Comparison of ENCODE assay signal across 18 cellular contexts in the genomic region with DNA sequence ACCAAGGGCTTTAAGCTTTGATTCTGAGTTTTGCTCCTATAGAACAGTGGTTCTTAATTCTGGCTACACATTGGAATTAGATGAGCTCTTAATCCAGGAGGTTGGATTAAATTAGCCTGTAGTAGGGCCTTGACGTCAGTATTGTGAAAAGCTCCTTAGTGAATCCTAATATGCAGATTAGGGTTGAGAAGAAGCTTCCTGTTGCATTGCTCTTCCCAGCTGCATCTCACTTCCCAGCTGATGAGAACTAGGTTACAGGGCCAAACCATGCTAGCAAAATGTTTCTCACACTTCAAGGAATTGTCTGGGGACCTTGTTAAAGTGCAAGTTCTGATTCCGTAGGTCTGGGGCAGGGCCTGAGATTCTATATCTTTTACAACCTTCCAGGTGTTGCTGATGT.
DNase-seq lines count a peak whose midpoint lies in the region; ATAC-seq and TF ChIP-seq lines count a peak whose summit lies in the region.
"Had no signal": no experiment of that assay in that cellular context is flagged by ENCODE, and none has a peak within 500 bp of the region (broad histone marks: within the 10 kb centered on the region; RNA-seq: fewer than 3 reads in every experiment).

No MANE protein-coding gene starts in this region.

- H3K4me2 ChIP-seq in mesendoderm (ENCODE audit: low read length), result no peak overlapping the region
- H3K4me2 ChIP-seq: smooth muscle cell had no signal

- no peak for DNase-seq in dorsolateral prefrontal cortex
- peak; percentile 22 for DNase-seq in mesendoderm
- DNase-seq in spleen, result no peak
- DNase-seq in left lobe of liver (ENCODE audit: low spot score), result no peak
- DNase-seq in SKM-1 (lab: John Stamatoyannopoulos, UW; ENCODE audit: unreplicated experiment), result no peak
- no peak for DNase-seq in EL
- DNase-seq in NCI-H2107 treated with DMSO at 0.1 percent for 48 hours (lab: John Stamatoyannopoulos, UW; ENCODE audit: unreplicated experiment), result no peak
- DNase-seq: activated CD4-positive, alpha-beta T cell treated with anti-CD3 and anti-CD28 coated beads for 1 hour; activated naive CD8-positive, alpha-beta T cell treated with anti-CD3 and anti-CD28 coated beads, Interleukin-2, amount 10 ng/mL, durations not matched to agents 7 days and 5 days; effector CD4-positive, alpha-beta T cell; Karpas-422; NCI-H1105; PC-3; T1000 had no signal

- H3K79me2 ChIP-seq in mesendoderm (ENCODE audit: control insufficient read depth, insufficient read depth, low read length), result no peaks in the 10 kb centered on the region

- H4K8ac ChIP-seq in mesendoderm (ENCODE audit: low read depth, low read length), result no peak overlapping the region

- H2BK15ac ChIP-seq in mesendoderm (replicated peaks; ENCODE audit: low read depth), result no peak overlapping the region

- H4K5ac ChIP-seq in mesendoderm (ENCODE audit: low read length), result no peak overlapping the region

- H3K4me1 ChIP-seq in HUES64 (ENCODE audit: insufficient read depth, low read length) (peaks cover 17% of the 10 kb centered on the region), mesendoderm (ENCODE audit: control insufficient read depth, low read depth, low read length) (peaks cover 2% of the 10 kb centered on the region), spleen (peaks cover 0 to 9% (median 1%) of the 10 kb centered on the region in 6 donors)
- H3K4me1 ChIP-seq: pancreas had no signal

- intact Hi-C loops in dorsolateral prefrontal cortex (cut with DNase I) (no loop called here), spleen (cut with DNase I; ENCODE audit: low total_unique reads) (no loop called here)

- H3K9me3 ChIP-seq in HUES64 (ENCODE audit: insufficient read depth, low read depth, low read length) (no peaks in the 10 kb centered on the region), spleen (peaks cover 0 to 3% (median 0%) of the 10 kb centered on the region in 8 donors)
- H3K9me3 ChIP-seq: pancreas had no signal

- H2BK5ac ChIP-seq in mesendoderm (ENCODE audit: low read length), result no peak overlapping the region

- no peak overlapping the region for H3K27ac ChIP-seq in HUES64 (ENCODE audit: low read depth, low read length)
- H3K27ac ChIP-seq in dorsolateral prefrontal cortex, result peak overlapping the region; percentile 31 to 99 (median 94)
- H3K27ac ChIP-seq in mesendoderm (ENCODE audit: low read depth, low read length), result no peak overlapping the region
- peak overlapping the region in 6 of 8 donors; percentile 6 to 54 (median 32) for H3K27ac ChIP-seq in spleen

- no peaks in the 10 kb centered on the region for H3K36me3 ChIP-seq in HUES64 (ENCODE audit: insufficient read depth, low read length)
- H3K36me3 ChIP-seq in mesendoderm (ENCODE audit: control insufficient read depth, insufficient read depth, low read length), result no peaks in the 10 kb centered on the region
- no peaks in the 10 kb centered on the region for H3K36me3 ChIP-seq in spleen
- H3K36me3 ChIP-seq: cardiac muscle cell, pancreas had no signal

- TF ChIP-seq POLR2A in spleen (IDR thresholded peaks at IDR 0.05), result no peak

- ATAC-seq in left lobe of liver, result no peak
- ATAC-seq: PC-3 had no signal

- H3K27me3 ChIP-seq in HUES64 (ENCODE audit: insufficient read depth, low read length) (no peaks in the 10 kb centered on the region), dorsolateral prefrontal cortex (no peaks in the 10 kb centered on the region), mesendoderm (ENCODE audit: insufficient read depth, low read length, poor library complexity) (no peaks in the 10 kb centered on the region), spleen (replicated peaks in 1 of 7) (peaks cover 0 to under 1% (median 0%) of the 10 kb centered on the region in 7 donors)
- H3K27me3 ChIP-seq: cardiac muscle cell, pancreas had no signal

- no peak overlapping the region for H3K18ac ChIP-seq in mesendoderm (ENCODE audit: low read length)

- no peak overlapping the region for H3K23ac ChIP-seq in mesendoderm (ENCODE audit: low read length)

- TF ChIP-seq CTCF in dorsolateral prefrontal cortex (IDR thresholded peaks at IDR 0.05 in 54 of 56, conservative IDR thresholded peaks at IDR 0.05 in 2 of 56; ENCODE audit: low read depth in 1 of 56, partially characterized antibody in 56 of 56) (no peak), spleen (IDR thresholded peaks at IDR 0.05 in 8 of 11, conservative IDR thresholded peaks at IDR 0.05 in 3 of 11) (no peak)

- H3K56ac ChIP-seq in mesendoderm (ENCODE audit: low read length), result peak overlapping the region; percentile 22

- H3K4me3 ChIP-seq in HUES64 (ENCODE audit: low read length) (no peak overlapping the region), dorsolateral prefrontal cortex (peak overlapping the region in 20 of 59 donors; percentile 11 to 52 (median 32)), mesendoderm (ENCODE audit: low read length) (no peak overlapping the region), spleen (no peak overlapping the region)
- H3K4me3 ChIP-seq: cardiac muscle cell, pancreas, smooth muscle cell had no signal

- 74% methylated on average over 2 of the region's 2 CpGs for WGBS in HUES64
- no CpG with 5 or more reads among the region's 2 CpGs for WGBS in mesendoderm (ENCODE audit: extremely low coverage, insufficient coverage, low lambda C conversion rate)
- 59 to 86% (median 81%) methylated on average over 2 of the region's 2 CpGs for WGBS in spleen, 5 donors

- H2BK120ac ChIP-seq in mesendoderm (ENCODE audit: low read depth, low read length), result no peak overlapping the region

- H3K4ac ChIP-seq in mesendoderm (ENCODE audit: low read depth, low read length), result no peak overlapping the region

- peak overlapping the region; percentile 36; the same call in 1 of the 2 replicates for H3K9ac ChIP-seq in HUES64 (ENCODE audit: low read depth, low read length)
- no peak overlapping the region for H3K9ac ChIP-seq in mesendoderm (ENCODE audit: low read length)

- H2AK5ac ChIP-seq in mesendoderm (ENCODE audit: low read length), result no peak overlapping the region

- H3K79me1 ChIP-seq in mesendoderm (ENCODE audit: low read length), result no peaks in the 10 kb centered on the region

Comparison
In these comparisons a context has a peak if more than half of its experiments do, and no peak if none do; other contexts are left out.
1. H3K27ac ChIP-seq: peak in dorsolateral prefrontal cortex (59 of 59) and spleen (6 of 8); none in HUES64 (single experiment) and mesendoderm (single experiment).